In genomic region chr3:73212683-73213082, GRCh38 we compare ENCODE assay signal across 12 cellular contexts.
A peak's percentile ranks its signal among the peaks of the same experiment; 100 is the strongest.
DNase-seq lines count a peak whose midpoint lies in the region; ATAC-seq lines count a peak whose summit lies in the region.
"Had no signal": no experiment of that assay in that cellular context is flagged by ENCODE, and none has a peak within 500 bp of the region (broad histone marks: within the 10 kb centered on the region; RNA-seq: fewer than 3 reads in every experiment).

No MANE protein-coding gene starts in this region.

- ATAC-seq in GM18517 (IDR thresholded peaks at IDR 0.05; ENCODE audit: unreplicated experiment): no peak
- ATAC-seq in GM19035 (IDR thresholded peaks at IDR 0.05; ENCODE audit: unreplicated experiment): no peak
- ATAC-seq: A549, HepG2 had no signal

- DNase-seq in NCI-H2171 treated with DMSO at 0.1 percent for 48 hours (lab: John Stamatoyannopoulos, UW): peak; percentile 43
- DNase-seq in NCI-H2171 (lab: John Stamatoyannopoulos, UW): no peak
- peak; percentile 16 for DNase-seq in NAMALWA (ENCODE audit: low spot score)
- DNase-seq in foreskin melanocyte: peak; percentile 8
- no peak for DNase-seq in H4 (ENCODE audit: low spot score)
- no peak for DNase-seq in NCI-H128 (lab: John Stamatoyannopoulos, UW; ENCODE audit: unreplicated experiment)
- DNase-seq: Caco-2; CD4-positive, alpha-beta T cell had no signal

Comparison
In these comparisons a context has a peak if more than half of its experiments do, and no peak if none do; other contexts are left out.
1. DNase-seq: peak in NCI-H2171 treated with DMSO at 0.1 percent for 48 hours (single experiment), NAMALWA (single experiment) and foreskin melanocyte (single experiment); none in NCI-H2171 (single experiment), H4 (single experiment) and NCI-H128 (single experiment).